ENCODE assay signal across 1 cellular context in genomic region chr12:6607751-6608591, GRCh38.
A peak's percentile ranks its signal among the peaks of the same experiment; 100 is the strongest.
TF ChIP-seq lines count a peak whose summit lies in the region.

No MANE protein-coding gene starts in this region.

TF ChIP-seq in K562, 482 proteins besides CTCF, POLR2A, EP300 and RAD21 (continued from another document):
- TF ChIP-seq ZBTB26 (CRISPR knock-in tag; IDR thresholded peaks at IDR 0.05) (peak; percentile 81), BCL6 (CRISPR knock-in tag; IDR thresholded peaks at IDR 0.05) (0 out of 2 replicates have a peak, but pooled peaks have one; percentile 33), HINFP (tag; conservative IDR thresholded peaks at IDR 0.05; ENCODE audit: low read depth) (no peak), GMEB1 (CRISPR knock-in tag; IDR thresholded peaks at IDR 0.05) (no peak), ZNF282 (CRISPR knock-in tag; IDR thresholded peaks at IDR 0.05) (no peak), SMARCA5 (IDR thresholded peaks at IDR 0.05) (peak; percentile 89), TRIM28 (IDR thresholded peaks at IDR 0.05) (0 out of 2 replicates have a peak, but pooled peaks have one; percentile 34), ELF2 (CRISPR knock-in tag; IDR thresholded peaks at IDR 0.05) (0 out of 2 replicates have a peak, but pooled peaks have one; percentile 21), KLF13 (tag; IDR thresholded peaks at IDR 0.05; ENCODE audit: borderline replicate concordance, low read depth) (no peak), MAFF (IDR thresholded peaks at IDR 0.05; ENCODE audit: low read length) (peak; percentile 49), ZNF143 (CRISPR knock-in tag; IDR thresholded peaks at IDR 0.05) (no peak), NR2C1 (IDR thresholded peaks at IDR 0.05) (0 out of 2 replicates have a peak, but pooled peaks have one; percentile 25), NR2C1 (tag; IDR thresholded peaks at IDR 0.05) (peak; percentile 39; the same call in 1 of the 2 replicates), EGR1 (conservative IDR thresholded peaks at IDR 0.05) (peak; percentile 90), KDM1A (IDR thresholded peaks at IDR 0.05) (peak; percentile 30 to 72; a peak in 3 of 4 replicates), MECOM (CRISPR knock-in tag; IDR thresholded peaks at IDR 0.05) (no peak), GABPA (tag; conservative IDR thresholded peaks at IDR 0.05; ENCODE audit: low read depth) (no peak), ZNF124 (CRISPR knock-in tag; IDR thresholded peaks at IDR 0.05) (no peak), EZH2 (IDR thresholded peaks at IDR 0.05; ENCODE audit: borderline replicate concordance, low read depth, low read length) (no peak), MTA1 (IDR thresholded peaks at IDR 0.05; ENCODE audit: borderline replicate concordance) (no peak), CTBP1 (IDR thresholded peaks at IDR 0.05; ENCODE audit: borderline replicate concordance) (no peak)
